13 cellular contexts compared by ENCODE assay signal in genomic region chr1:12597792-12598191, GRCh38. TPM values are rescaled to one million over a fixed set of nuclear protein-coding genes. Genes with fewer than 3 reads are reported as not detected.
A peak's percentile ranks its signal among the peaks of the same experiment; 100 is the strongest.
DNase-seq lines count a peak whose midpoint lies in the region; ATAC-seq and TF ChIP-seq lines count a peak whose summit lies in the region.
"Had no signal": no experiment of that assay in that cellular context is flagged by ENCODE, and none has a peak within 500 bp of the region (broad histone marks: within the 10 kb centered on the region; RNA-seq: fewer than 3 reads in every experiment).

No MANE protein-coding gene starts in this region.

- H3K27ac Mint-ChIP-seq in CD14-positive monocyte (peak overlapping the region; percentile 5 to 93 (median 80)), progenitor cell of endocrine pancreas (peak overlapping the region; percentile 39)

- H3K9me3 Mint-ChIP-seq in CD14-positive monocyte (peaks cover 0 to 6% (median 2%) of the 10 kb centered on the region in 7 donors), progenitor cell of endocrine pancreas (ENCODE audit: low read depth) (no peaks in the 10 kb centered on the region)

- peaks cover 60% of the 10 kb centered on the region for H3K4me1 Mint-ChIP-seq in CD14-positive monocyte
- H3K4me1 Mint-ChIP-seq in progenitor cell of endocrine pancreas (ENCODE audit: low read depth), result peaks cover 76% of the 10 kb centered on the region

- ATAC-seq in heart left ventricle, result peak; percentile 7 to 61 (median 16)
- no peak for ATAC-seq in GM18505 (IDR thresholded peaks at IDR 0.05; ENCODE audit: unreplicated experiment)
- ATAC-seq: GM12878 had no signal

- H3K9me3 ChIP-seq in heart left ventricle, result no peaks in the 10 kb centered on the region

- H3K4me3 Mint-ChIP-seq in CD14-positive monocyte, result peak overlapping the region in 1 of 2 donors; percentile 63
- no peak overlapping the region for H3K4me3 Mint-ChIP-seq in progenitor cell of endocrine pancreas (ENCODE audit: low read depth)

- peak; percentile 77; the same call in 1 of the 2 replicates for TF ChIP-seq EP300 in Ishikawa (IDR thresholded peaks at IDR 0.05; ENCODE audit: borderline replicate concordance)

- no peaks in the 10 kb centered on the region for H3K27me3 ChIP-seq in heart left ventricle

- peaks cover 16 to 100% (median 91%) of the 10 kb centered on the region in 12 donors for H3K4me1 ChIP-seq in heart left ventricle

- peak overlapping the region in 11 of 12 donors; percentile 85 to 99 (median 90) for H3K27ac ChIP-seq in heart left ventricle

- DNase-seq in CD14-positive monocyte (ENCODE audit: low spot score) (peak; percentile 64), heart left ventricle (peak; percentile 62 to 82 (median 81)), progenitor cell of endocrine pancreas (ENCODE audit: low spot score, unreplicated experiment) (no peak), cerebellar nuclear complex (lab: John Stamatoyannopoulos, UW) (no peak), OCI-M1 (lab: John Stamatoyannopoulos, UW) (no peak)
- no peak for DNase-seq in effector CD4-positive, alpha-beta T cell
- DNase-seq: activated gamma-delta T cell treated with Interleukin-2 at 50 U/mL for 16 hours, midbrain, NCI-H2107 had no signal

- TF ChIP-seq CTCF in CD14-positive monocyte (IDR thresholded peaks at IDR 0.05), result no peak
- no peak for TF ChIP-seq CTCF in heart left ventricle (IDR thresholded peaks at IDR 0.05)
- no peak for TF ChIP-seq CTCF in progenitor cell of endocrine pancreas (IDR thresholded peaks at IDR 0.05; ENCODE audit: unreplicated experiment)

- peaks cover 4 to 21% of the 10 kb centered on the region in 2 donors for H3K36me3 Mint-ChIP-seq in CD14-positive monocyte
- peaks cover 18% of the 10 kb centered on the region for H3K36me3 Mint-ChIP-seq in progenitor cell of endocrine pancreas (ENCODE audit: insufficient read depth)

- TF ChIP-seq RAD21 in Ishikawa (IDR thresholded peaks at IDR 0.05; ENCODE audit: low read depth), result no peak

- no peaks in the 10 kb centered on the region for H3K36me3 ChIP-seq in heart left ventricle

- H3K27me3 Mint-ChIP-seq in CD14-positive monocyte (ENCODE audit: low read depth in 3 of 3), result peaks cover 32 to 52% (median 50%) of the 10 kb centered on the region in 3 donors
- H3K27me3 Mint-ChIP-seq in progenitor cell of endocrine pancreas, result no peaks in the 10 kb centered on the region

- WGBS in heart left ventricle, 4 donors, result 40 to 57% (median 45%) methylated on average over 10 of the region's 10 CpGs

- intact Hi-C loops in CD14-positive monocyte (cut with micrococcal nuclease), result loop anchor here in 1 of 2 donors (2.0 kb wide), 1 partner anchor 19 kb away; no protein-coding TSS in a partner anchor
- intact Hi-C loops in heart left ventricle (cut with DNase I), result loop anchor here in 4 of 10 donors (5.0 to 10.0 kb wide), 2 partner anchors 40 to 123 kb away; no protein-coding TSS in a partner anchor

- H3K4me3 ChIP-seq in heart left ventricle, result no peak overlapping the region
- H3K4me3 ChIP-seq: GM12878 had no signal

- TF ChIP-seq POLR2A in heart left ventricle (IDR thresholded peaks at IDR 0.05) (no peak), GM18505 (IDR thresholded peaks at IDR 0.05; ENCODE audit: borderline replicate concordance, extremely low read depth, insufficient read depth, insufficient read length) (no peak)

TF ChIP-seq in Ishikawa, 13 proteins besides CTCF, POLR2A, EP300 and RAD21:
- peak; percentile 85 for TF ChIP-seq MAX (IDR thresholded peaks at IDR 0.05)
- TF ChIP-seq TCF12 (IDR thresholded peaks at IDR 0.05; ENCODE audit: low read depth), result peak; percentile 72; the same call in 1 of the 2 replicates
- peak; percentile 72; the same call in 1 of the 2 replicates for TF ChIP-seq NFIC (IDR thresholded peaks at IDR 0.05)
- TF ChIP-seq FOXM1 (IDR thresholded peaks at IDR 0.05; ENCODE audit: borderline replicate concordance, low read depth), result 0 out of 2 replicates have a peak, but pooled peaks have one; percentile 21
- TF ChIP-seq TEAD4 (IDR thresholded peaks at IDR 0.05), result peak; percentile 49; the same call in 1 of the 2 replicates
- TF ChIP-seq YY1 (IDR thresholded peaks at IDR 0.05; ENCODE audit: low read depth), result no peak
- TF ChIP-seq CEBPB (IDR thresholded peaks at IDR 0.05), result no peak

RNA-seq across cellular contexts. Expression of gene DHRS3, which starts 20.2 kb away (rescaled TPM):
- under 1 TPM; 0.29 to 0.59 TPM for polyA plus RNA-seq in CD14-positive monocyte
- 10 to 100 TPM; 28.6 to 84.0 (median 59.9) TPM for total RNA-seq in heart left ventricle
- 100 to 1,000 TPM in 1 of 2 donors, 10 to 100 TPM in 1; 39.7 to 102 TPM for polyA plus RNA-seq in heart left ventricle
- 176 and 214 TPM in 2 replicates for total RNA-seq in progenitor cell of endocrine pancreas

RNA-seq across cellular contexts. Expression of gene AADACL4, which starts 46.1 kb away (rescaled TPM):
- polyA plus RNA-seq in CD14-positive monocyte, result not detected
- not detected for total RNA-seq in heart left ventricle
- not detected for polyA plus RNA-seq in heart left ventricle
- 0.24 TPM in 2 replicates for total RNA-seq in progenitor cell of endocrine pancreas
- total RNA-seq: dermis microvascular lymphatic vessel endothelial cell, GM12878 had no signal
- polyA plus RNA-seq: GM12878 had no signal

Comparison
In these comparisons a context has a peak if more than half of its experiments do, and no peak if none do; other contexts are left out.
1. DNase-seq: peak in CD14-positive monocyte (single experiment) and heart left ventricle (5 of 5); none in progenitor cell of endocrine pancreas (single experiment), cerebellar nuclear complex (0 of 2), OCI-M1 (single experiment) and effector CD4-positive, alpha-beta T cell (single experiment).